Comparison of ENCODE assay signal across 25 cellular contexts in the genomic region with DNA sequence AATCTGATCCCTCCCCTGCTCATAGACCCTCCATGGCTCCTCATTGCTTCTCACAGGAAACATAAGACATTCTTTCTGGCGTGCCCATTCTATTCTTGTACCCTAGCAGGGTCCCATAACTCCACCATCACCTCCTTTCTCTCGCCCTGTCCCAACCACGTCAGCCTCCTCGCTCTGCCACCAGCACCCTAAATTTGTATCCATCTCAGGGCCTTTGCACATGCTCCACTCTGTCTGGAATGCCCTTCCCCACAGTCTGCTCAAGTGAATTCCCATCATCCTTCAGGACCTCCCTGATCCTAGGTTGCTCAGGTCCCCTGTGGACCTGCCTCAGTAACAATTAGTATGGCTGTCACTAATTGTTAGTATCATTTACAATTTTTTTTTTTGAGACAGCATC. TPM values are rescaled to one million over a fixed set of nuclear protein-coding genes. Genes with fewer than 3 reads are reported as not detected.
"Had no signal": no experiment of that assay in that cellular context is flagged by ENCODE, and none has a peak within 500 bp of the region (broad histone marks: within the 10 kb centered on the region; RNA-seq: fewer than 3 reads in every experiment).

No MANE protein-coding gene starts in this region.

- H3K27me3 Mint-ChIP-seq: activated CD4-positive, alpha-beta memory T cell treated with anti-CD3 and anti-CD28 coated beads for 36 hours had no signal

- DNase-seq: activated CD4-positive, alpha-beta memory T cell treated with anti-CD3 and anti-CD28 coated beads for 36 hours; activated CD4-positive, alpha-beta T cell treated with anti-CD3 and anti-CD28 coated beads for 4 hours; activated CD8-positive, alpha-beta memory T cell treated with anti-CD3 and anti-CD28 coated beads for 24 hours; activated gamma-delta T cell treated with Interleukin-2 at 50 U/mL for 16 hours; activated naive CD4-positive, alpha-beta T cell treated with anti-CD3 and anti-CD28 coated beads, Interleukin-2, amount 10 ng/mL, durations not matched to agents 7 days and 5 days; activated T-cell treated with anti-CD3 and anti-CD28 coated beads, Interleukin-2, amount 50 U/mL, for 48 hours; aorta; central memory CD4-positive, alpha-beta T cell; MG63; MV-4-11; NCI-H1092 treated with DMSO at 0.1 percent for 48 hours; NCI-H1417 treated with DMSO at 0.1 percent for 48 hours; NCI-H1694; NCI-H2029; NCI-H345; NCI-H510A; NCI-H526 treated with DMSO at 0.1 percent for 48 hours; NCI-H82; SIG-M5 had no signal

- H3K9me3 Mint-ChIP-seq: activated CD4-positive, alpha-beta memory T cell treated with anti-CD3 and anti-CD28 coated beads for 36 hours; activated naive CD4-positive, alpha-beta T cell treated with anti-CD3 and anti-CD28 coated beads, Interleukin-2, amount 10 ng/mL, durations not matched to agents 7 days and 5 days; activated T-helper 2 cell treated with anti-CD3 and anti-CD28 coated beads, Interferon-gamma antibody, Interleukin-2, Interleukin-4, amounts not matched to agents 10 μg/mL and 5 μg/mL and 100 μg/mL, durations not matched to agents 14 hours and 24 hours and 36 hours had no signal

- H3K4me3 ChIP-seq: breast epithelium, MG63 had no signal

- H3K27me3 ChIP-seq: breast epithelium had no signal

- H3K4me3 Mint-ChIP-seq: activated CD4-positive, alpha-beta memory T cell treated with anti-CD3 and anti-CD28 coated beads for 36 hours; activated naive CD4-positive, alpha-beta T cell treated with anti-CD3 and anti-CD28 coated beads, Interleukin-2, amount 10 ng/mL, durations not matched to agents 7 days and 5 days had no signal

- H3K9me3 ChIP-seq: breast epithelium, MG63 had no signal

- H3K27ac Mint-ChIP-seq: activated CD4-positive, alpha-beta memory T cell treated with anti-CD3 and anti-CD28 coated beads for 36 hours; activated naive CD4-positive, alpha-beta T cell treated with anti-CD3 and anti-CD28 coated beads, Interleukin-2, amount 10 ng/mL, durations not matched to agents 7 days and 5 days; activated T-helper 2 cell treated with anti-CD3 and anti-CD28 coated beads, Interferon-gamma antibody, Interleukin-2, Interleukin-4, amounts not matched to agents 10 μg/mL and 5 μg/mL and 100 μg/mL, durations not matched to agents 14 hours and 24 hours and 36 hours had no signal

- H3K4me1 ChIP-seq: breast epithelium had no signal

- H3K36me3 Mint-ChIP-seq: activated CD4-positive, alpha-beta memory T cell treated with anti-CD3 and anti-CD28 coated beads for 36 hours; activated naive CD4-positive, alpha-beta T cell treated with anti-CD3 and anti-CD28 coated beads, Interleukin-2, amount 10 ng/mL, durations not matched to agents 7 days and 5 days had no signal

- H3K36me3 ChIP-seq: breast epithelium, MG63 had no signal

- H3K27ac ChIP-seq: breast epithelium, VCaP had no signal

RNA-seq across cellular contexts. Expression of a gene that starts 10.5 kb away (rescaled TPM):
- total RNA-seq: activated T-helper 2 cell treated with anti-CD3 and anti-CD28 coated beads, Interferon-gamma antibody, Interleukin-2, Interleukin-4, amounts not matched to agents 10 μg/mL and 5 μg/mL and 100 μg/mL, durations not matched to agents 14 hours and 24 hours and 36 hours; OCI-LY7; T-helper 2 cell treated with Interferon-gamma antibody and Interleukin-4, amounts not matched to agents 100 ng/mL and 5 ng/mL, for 36 hours had no signal

RNA-seq across cellular contexts. Expression of a gene that starts 15.9 kb away (rescaled TPM):
- total RNA-seq: aorta, RPMI7951 had no signal
- polyA plus RNA-seq: aorta had no signal
